8 cellular contexts compared by ENCODE assay signal in the genomic region with DNA sequence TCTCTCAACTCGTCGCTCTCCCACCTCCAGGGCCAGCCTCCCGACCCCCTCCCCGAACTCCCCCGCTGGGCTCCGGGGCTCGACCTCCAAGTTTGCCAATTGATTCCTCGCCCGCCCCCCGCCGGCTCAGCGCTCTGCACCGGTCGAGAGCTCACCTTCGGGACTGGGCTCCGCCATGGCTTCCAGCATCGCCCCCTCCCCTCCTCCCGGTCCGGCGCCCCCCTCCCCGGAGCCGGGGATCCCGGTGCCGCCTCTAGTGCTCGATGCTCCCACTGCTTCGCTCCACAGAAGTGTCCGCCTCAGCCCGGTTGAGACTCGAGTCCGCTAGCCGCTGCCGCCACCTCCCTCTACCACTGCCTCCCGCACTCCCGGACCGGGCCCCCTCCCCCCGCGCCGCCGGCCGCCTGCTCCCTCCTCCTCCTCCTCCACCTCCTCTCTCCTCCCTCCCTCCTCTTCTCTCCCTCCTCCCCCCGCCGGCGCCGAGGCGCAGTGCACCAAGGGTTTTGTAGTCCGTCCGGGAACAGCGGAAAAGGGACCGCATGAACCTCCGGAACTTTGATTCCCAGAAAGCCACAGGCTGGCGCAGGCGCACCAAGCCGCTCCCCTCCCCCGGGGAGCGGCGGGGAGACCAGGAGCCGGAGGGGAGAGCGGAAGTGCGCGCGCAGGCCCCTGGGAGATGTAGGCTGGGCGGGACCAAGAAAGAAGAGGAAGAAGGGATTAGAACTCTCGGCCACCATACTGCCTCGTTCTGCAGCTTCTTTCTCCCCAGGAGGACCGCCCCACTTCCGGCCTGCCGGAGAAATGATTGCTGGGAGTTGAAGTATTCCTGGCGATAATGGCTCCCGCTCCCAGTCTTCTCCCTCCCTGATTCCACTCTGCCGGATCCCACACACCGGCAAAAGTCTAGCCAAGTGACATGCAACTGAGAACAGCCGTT.
DNase-seq lines count a peak whose midpoint lies in the region; ATAC-seq, FAIRE-seq and TF ChIP-seq lines count a peak whose summit lies in the region.

TSS of gene PHF23 (minus strand) at position 367 of the 937 bp plus-strand sequence. CDS start at position 189, 178 bp downstream.

- DNase-seq in AG10803 (ENCODE audit: low read depth): peak; percentile 99
- peak; percentile 98 for DNase-seq in GM19238 (ENCODE audit: insufficient read length, low spot score)
- DNase-seq in NCI-H526 (lab: John Stamatoyannopoulos, UW): peak; percentile 97 to 98
- peak; percentile 98 for DNase-seq in activated CD4-positive, alpha-beta T cell treated with anti-CD3 and anti-CD28 coated beads for 48 hours
- DNase-seq in kidney glomerular epithelial cell (lab: John Stamatoyannopoulos, UW): peak; percentile 99
- DNase-seq in stimulated activated CD4-positive, alpha-beta T cell treated with anti-CD3 and anti-CD28 coated beads, Interleukin-1b, Interleukin-23, amount 100 ng/mL, for 1 hour (ENCODE audit: low read depth in 2 of 2): peak; percentile 88 to 96

- peak within 1 kb of the TSS; percentile 100 for H3K4me3 ChIP-seq in AG10803 (ENCODE audit: low read length)

- peak; percentile 47 for FAIRE-seq in colon (lab: Jason Lieb, UNC)

- no peak for TF ChIP-seq CTCF in AG10803 (conservative IDR thresholded peaks at IDR 0.05; ENCODE audit: low read length)

- ATAC-seq in HG03442 (IDR thresholded peaks at IDR 0.05; ENCODE audit: unreplicated experiment): peak; percentile 46

Comparison
In these comparisons a context has a peak if more than half of its experiments do, and no peak if none do; other contexts are left out.
1. Peak in every context shown above with its lines: DNase-seq, ATAC-seq and H3K4me3 ChIP-seq.